In genomic region chrX:18828832-18829404, GRCh38 we compare ENCODE assay signal across 18 cellular contexts.
DNase-seq lines count a peak whose midpoint lies in the region; ATAC-seq and TF ChIP-seq lines count a peak whose summit lies in the region.
"Had no signal": no experiment of that assay in that cellular context is flagged by ENCODE, and none has a peak within 500 bp of the region (broad histone marks: within the 10 kb centered on the region; RNA-seq: fewer than 3 reads in every experiment).

No MANE protein-coding gene starts in this region.

- WGBS in ovary, 3 donors, result 88 to 92% (median 89%) methylated on average over 1 of the region's 1 CpG

- H3K27me3 ChIP-seq in WERI-Rb-1 (ENCODE audit: insufficient read depth, low read depth, severe bottlenecking), result no peaks in the 10 kb centered on the region
- no peaks in the 10 kb centered on the region for H3K27me3 ChIP-seq in ovary
- H3K27me3 ChIP-seq: adrenal gland, stomach had no signal

- H3K27me3 Mint-ChIP-seq in activated T-cell treated with anti-CD3 and anti-CD28 coated beads, Interleukin-2, amount 50 U/mL, for 24 hours, result peaks cover 4% of the 10 kb centered on the region

- no peak for TF ChIP-seq POLR2A in ovary (IDR thresholded peaks at IDR 0.05)

- no peak for TF ChIP-seq EP300 in ovary (IDR thresholded peaks at IDR 0.05)

- H3K36me3 ChIP-seq in WERI-Rb-1 (peaks cover 16% of the 10 kb centered on the region), ovary (no peaks in the 10 kb centered on the region)
- H3K36me3 ChIP-seq: adrenal gland, stomach had no signal

- no peak for ATAC-seq in GM19324 (IDR thresholded peaks at IDR 0.05; ENCODE audit: low FRiP score, unreplicated experiment)
- ATAC-seq: HCT116, mucosa of descending colon had no signal

- H3K4me3 Mint-ChIP-seq in activated T-cell treated with anti-CD3 and anti-CD28 coated beads, Interleukin-2, amount 50 U/mL, for 24 hours, result no peak overlapping the region

- H3K27ac Mint-ChIP-seq in activated T-cell treated with anti-CD3 and anti-CD28 coated beads, Interleukin-2, amount 50 U/mL, for 24 hours, result no peak overlapping the region

- H3K4me3 ChIP-seq in WERI-Rb-1 (ENCODE audit: low read depth, low read length), result no peak overlapping the region
- no peak overlapping the region for H3K4me3 ChIP-seq in ovary
- H3K4me3 ChIP-seq: adrenal gland, mucosa of descending colon, stomach had no signal

- no peaks in the 10 kb centered on the region for H3K36me3 Mint-ChIP-seq in activated T-cell treated with anti-CD3 and anti-CD28 coated beads, Interleukin-2, amount 50 U/mL, for 24 hours (ENCODE audit: low read depth)

- H3K4me1 ChIP-seq in ovary (ENCODE audit: insufficient read depth), result peaks cover 2% of the 10 kb centered on the region
- H3K4me1 ChIP-seq: adrenal gland, stomach had no signal

- DNase-seq in activated T-cell treated with anti-CD3 and anti-CD28 coated beads for 48 hours (ENCODE audit: low read depth) (peak; percentile 5), HT1080 (ENCODE audit: low read depth) (peak; percentile 24), WERI-Rb-1 (no peak), renal cortical epithelial cell (ENCODE audit: low read depth) (peak; percentile 15), ovary (no peak), SHP77 (lab: John Stamatoyannopoulos, UW) (no peak)
- DNase-seq in activated T-cell treated with anti-CD3 and anti-CD28 coated beads, Interleukin-2, amount 50 U/mL, for 24 hours, result no peak
- DNase-seq: DMS153, KG1, kidney glomerular epithelial cell, mucosa of descending colon, NCI-H2081 treated with DMSO at 0.1 percent for 48 hours, NCI-H748 treated with DMSO at 0.1 percent for 48 hours, stomach had no signal

- H3K4me1 Mint-ChIP-seq in activated T-cell treated with anti-CD3 and anti-CD28 coated beads, Interleukin-2, amount 50 U/mL, for 24 hours (ENCODE audit: low read depth), result peaks cover 2% of the 10 kb centered on the region

- intact Hi-C loops in ovary (cut with DNase I), result no loop called here

- H3K27ac ChIP-seq in WERI-Rb-1 (no peak overlapping the region; the same call in 1 of the 2 replicates), ovary (no peak overlapping the region)
- H3K27ac ChIP-seq: adrenal gland, stomach, VCaP had no signal

- H3K9me3 Mint-ChIP-seq in activated T-cell treated with anti-CD3 and anti-CD28 coated beads, Interleukin-2, amount 50 U/mL, for 24 hours, result no peaks in the 10 kb centered on the region

- H3K9me3 ChIP-seq in WERI-Rb-1 (ENCODE audit: severe bottlenecking) (no peaks in the 10 kb centered on the region), ovary (no peaks in the 10 kb centered on the region)
- H3K9me3 ChIP-seq: adrenal gland, mucosa of descending colon had no signal

- TF ChIP-seq CTCF in WERI-Rb-1 (IDR thresholded peaks at IDR 0.05; ENCODE audit: low read depth, low read length), result 0 out of 2 replicates have a peak, but pooled peaks have one; percentile 11
- TF ChIP-seq CTCF in ovary (IDR thresholded peaks at IDR 0.05), result no peak

Comparison
In these comparisons a context has a peak if more than half of its experiments do, and no peak if none do; other contexts are left out.
1. DNase-seq: peak in activated T-cell treated with anti-CD3 and anti-CD28 coated beads for 48 hours (single experiment), HT1080 (single experiment) and renal cortical epithelial cell (single experiment); none in activated T-cell treated with anti-CD3 and anti-CD28 coated beads, Interleukin-2, amount 50 U/mL, for 24 hours (single experiment), WERI-Rb-1 (single experiment), ovary (0 of 5) and SHP77 (0 of 2).